ENCODE assay signal across 8 cellular contexts in the genomic region with DNA sequence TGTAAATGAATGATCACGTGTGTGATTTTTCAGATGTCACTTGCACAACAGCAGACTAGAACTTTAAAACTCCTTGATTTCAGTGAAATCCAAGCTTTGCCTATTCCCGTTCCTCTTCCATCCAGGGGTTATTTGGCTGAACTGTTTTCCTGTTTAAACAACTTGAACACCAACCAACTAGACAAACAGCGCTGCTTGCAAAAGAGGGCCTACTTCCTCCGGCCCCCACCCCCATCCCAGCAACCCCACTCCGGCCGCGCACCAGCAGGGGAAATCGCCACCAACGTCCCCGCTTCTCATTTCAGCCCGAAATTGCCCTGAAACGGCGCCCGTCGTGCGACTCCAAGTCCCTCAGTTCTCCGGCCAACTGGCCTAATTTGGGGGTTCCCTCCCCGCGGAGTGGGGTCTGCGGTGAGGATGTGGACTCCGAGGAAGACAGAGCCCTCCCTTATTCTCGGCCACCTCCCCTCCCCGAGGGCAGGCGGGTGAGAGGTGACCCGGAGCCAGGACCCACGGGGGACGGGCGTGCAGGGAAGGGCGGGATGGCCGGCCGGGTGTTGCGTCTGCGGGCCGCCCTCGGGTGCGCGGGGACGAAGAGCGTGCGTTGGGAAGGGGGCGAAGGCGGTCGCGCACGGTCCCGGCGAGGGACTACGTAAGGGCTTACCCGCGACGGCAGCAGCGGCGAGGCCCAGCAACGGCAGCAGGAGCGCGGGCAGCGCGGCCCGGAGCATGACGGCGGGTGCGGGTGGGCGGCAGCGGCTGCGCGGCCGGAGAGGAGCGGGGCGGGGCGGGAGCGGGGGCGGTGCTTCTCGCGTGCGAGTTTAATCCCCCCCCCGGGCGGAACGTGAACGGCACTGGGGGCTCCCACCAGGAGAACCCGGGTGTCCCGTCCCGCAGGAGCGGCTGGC. TPM values are rescaled to one million over a fixed set of nuclear protein-coding genes. Genes with fewer than 3 reads are reported as not detected.
DNase-seq lines count a peak whose midpoint lies in the region; ATAC-seq and TF ChIP-seq lines count a peak whose summit lies in the region.

A gene with protein sequence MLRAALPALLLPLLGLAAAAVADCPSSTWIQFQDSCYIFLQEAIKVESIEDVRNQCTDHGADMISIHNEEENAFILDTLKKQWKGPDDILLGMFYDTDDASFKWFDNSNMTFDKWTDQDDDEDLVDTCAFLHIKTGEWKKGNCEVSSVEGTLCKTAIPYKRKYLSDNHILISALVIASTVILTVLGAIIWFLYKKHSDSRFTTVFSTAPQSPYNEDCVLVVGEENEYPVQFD (minus strand): TSS at position 741 of the 908 bp plus-strand sequence. CDS start 10 bp downstream, at position 731.

- H3K4me3 ChIP-seq in adipocyte (ENCODE audit: low read length) = peak within 1 kb of the TSS; percentile 96

- no peaks in the 10 kb centered on the region for H3K9me3 ChIP-seq in adipocyte (ENCODE audit: control insufficient read depth, low read length)

- H3K36me3 ChIP-seq in adipocyte (ENCODE audit: control insufficient read depth, insufficient read depth, low read length, severe bottlenecking) = no peaks in the 10 kb centered on the region

- ATAC-seq in HG02938 (IDR thresholded peaks at IDR 0.05; ENCODE audit: unreplicated experiment) (peak; percentile 66), left cardiac atrium (peak; percentile 89 to 93)

- H3K9ac ChIP-seq in adipocyte (ENCODE audit: low read length) = peak within 1 kb of the TSS; percentile 99

- TF ChIP-seq CTCF in GM13976 (IDR thresholded peaks at IDR 0.05; ENCODE audit: borderline replicate concordance, control extremely low read depth, extremely low read depth, insufficient read depth, missing control alignments) = no peak

- DNase-seq in 8988T (peak; percentile 56), GM13976 (ENCODE audit: low spot score) (peak; percentile 83), RPMI7951 (ENCODE audit: low read depth) (peak; percentile 59), adipocyte (ENCODE audit: low read depth) (peak; percentile 88), left cardiac atrium (peak; percentile 87), pons (ENCODE audit: low spot score) (peak; percentile 38), NCI-H187 (lab: John Stamatoyannopoulos, UW) (no peak)

- H3K4me1 ChIP-seq in adipocyte (ENCODE audit: control insufficient read depth, insufficient read depth, low read length) = peaks cover 30% of the 10 kb centered on the region

- in situ Hi-C loops in GM13976 (cut with MboI; ENCODE audit: low sequenced_read_pairs, unreplicated experiment) = no loop called here

- H3K27me3 ChIP-seq in adipocyte (replicated peaks; ENCODE audit: control insufficient read depth, insufficient read depth, low read length) = no peaks in the 10 kb centered on the region

- intact Hi-C loops in left cardiac atrium (cut with DNase I) = no loop called here

RNA-seq across cellular contexts. Expression of the gene that starts here (rescaled TPM):
- total RNA-seq in RPMI7951 (2014; rRNA removed; shearing (Covaris generic)) = 16.6 and 22.5 TPM in 2 replicates
- 10 to 100 TPM; 25.1 to 31.4 TPM for total RNA-seq in left cardiac atrium

Comparison
In these comparisons a context has a peak if more than half of its experiments do, and no peak if none do; other contexts are left out.
1. DNase-seq: peak in 8988T (single experiment), GM13976 (single experiment), RPMI7951 (single experiment), adipocyte (single experiment), left cardiac atrium (single experiment) and pons (single experiment); none in NCI-H187 (0 of 2).